In genomic region chr1:220430059-220430458, GRCh38 we compare ENCODE assay signal across 23 cellular contexts.
DNase-seq lines count a peak whose midpoint lies in the region; ATAC-seq, FAIRE-seq and TF ChIP-seq lines count a peak whose summit lies in the region.
"Had no signal": no experiment of that assay in that cellular context is flagged by ENCODE, and none has a peak within 500 bp of the region (broad histone marks: within the 10 kb centered on the region; RNA-seq: fewer than 3 reads in every experiment).

No MANE protein-coding gene starts in this region.

- no peaks in the 10 kb centered on the region for H3K9me3 Mint-ChIP-seq in activated T-cell treated with anti-CD3 and anti-CD28 coated beads, Interleukin-2, amount 50 U/mL, for 24 hours
- H3K9me3 Mint-ChIP-seq: T-helper 2 cell treated with Interferon-gamma antibody and Interleukin-4, amounts not matched to agents 5 μg/mL and 100 μg/mL, for 36 hours had no signal

- H3K4me3 ChIP-seq in cardiac muscle cell (no peak overlapping the region), mammary epithelial cell (replicated peaks in 1 of 3; ENCODE audit: insufficient read depth in 1 of 3, low read depth in 2 of 3, low read length in 3 of 3) (no peak overlapping the region), kidney epithelial cell (ENCODE audit: low read depth, low read length) (no peak overlapping the region)
- H3K4me3 ChIP-seq: dorsolateral prefrontal cortex, gastrocnemius medialis, GM12878, HAP-1, skin epidermis had no signal

- no peak overlapping the region for H3K4me3 Mint-ChIP-seq in activated T-cell treated with anti-CD3 and anti-CD28 coated beads, Interleukin-2, amount 50 U/mL, for 24 hours
- H3K4me3 Mint-ChIP-seq: activated naive CD8-positive, alpha-beta T cell; T-helper 2 cell treated with Interferon-gamma antibody and Interleukin-4, amounts not matched to agents 5 μg/mL and 100 μg/mL, for 36 hours had no signal

- H3K9ac ChIP-seq in mammary epithelial cell (ENCODE audit: insufficient read depth, low read length), result no peak overlapping the region

- H3K4me2 ChIP-seq in mammary epithelial cell (ENCODE audit: insufficient read depth, low read depth, low read length), result no peak overlapping the region

- DNase-seq in cardiac muscle cell (ENCODE audit: low read depth in 1 of 2, low spot score in 1 of 2) (peak; percentile 9 to 67), cardiac septum (ENCODE audit: low spot score) (no peak), mammary epithelial cell (peak; percentile 24), kidney epithelial cell (ENCODE audit: low read depth) (peak; percentile 28), urothelium cell line (ENCODE audit: low spot score) (peak; percentile 40), NCI-H446 (lab: John Stamatoyannopoulos, UW) (no peak)
- DNase-seq in activated T-cell treated with anti-CD3 and anti-CD28 coated beads, Interleukin-2, amount 50 U/mL, for 24 hours, result no peak
- DNase-seq: activated CD8-positive, alpha-beta memory T cell treated with anti-CD3 and anti-CD28 coated beads for 24 hours; DMS 273 treated with DMSO at 0.1 percent for 48 hours; dorsolateral prefrontal cortex; erythroblast; gastrocnemius medialis; GF-D8; NCI-H748 treated with DMSO at 0.1 percent for 48 hours; stimulated activated CD4-positive, alpha-beta T cell treated with anti-CD3 and anti-CD28 coated beads, Interleukin-4, amount 100 ng/mL, for 24 hours had no signal

- FAIRE-seq in urothelium cell line (lab: Jason Lieb, UNC), result no peak
- FAIRE-seq: GM12878 had no signal

- H3K79me2 ChIP-seq in mammary epithelial cell (ENCODE audit: insufficient read depth, low read length), result no peaks in the 10 kb centered on the region

- intact Hi-C loops in cardiac septum (cut with DNase I) (no loop called here), mammary epithelial cell (cut with micrococcal nuclease) (no loop called here)

- CTCF ChIA-PET in mammary epithelial cell (lab: Charles Lee; ENCODE audit: low non-redundant PET), result interaction anchor here (0.6 kb wide), 1 partner anchor 142 kb away, joined by 3 read pairs; no protein-coding TSS in a partner anchor

- no peaks in the 10 kb centered on the region for H4K20me1 ChIP-seq in mammary epithelial cell (ENCODE audit: insufficient read depth, low read length)

- no peak overlapping the region for H3K27ac Mint-ChIP-seq in activated T-cell treated with anti-CD3 and anti-CD28 coated beads, Interleukin-2, amount 50 U/mL, for 24 hours
- H3K27ac Mint-ChIP-seq: activated naive CD8-positive, alpha-beta T cell; T-helper 2 cell treated with Interferon-gamma antibody and Interleukin-4, amounts not matched to agents 5 μg/mL and 100 μg/mL, for 36 hours had no signal

- peak overlapping the region; percentile 32 for H2AFZ ChIP-seq in mammary epithelial cell (ENCODE audit: low read depth, low read length)

- no peaks in the 10 kb centered on the region for H3K36me3 Mint-ChIP-seq in activated T-cell treated with anti-CD3 and anti-CD28 coated beads, Interleukin-2, amount 50 U/mL, for 24 hours (ENCODE audit: low read depth)
- H3K36me3 Mint-ChIP-seq: activated naive CD8-positive, alpha-beta T cell had no signal

- H3K36me3 ChIP-seq in cardiac muscle cell (no peaks in the 10 kb centered on the region), mammary epithelial cell (ENCODE audit: insufficient read depth, low read length) (no peaks in the 10 kb centered on the region), kidney epithelial cell (ENCODE audit: control insufficient read depth, insufficient read depth, low read length) (no peaks in the 10 kb centered on the region)
- H3K36me3 ChIP-seq: gastrocnemius medialis, HAP-1 had no signal

- peaks cover 5% of the 10 kb centered on the region for H3K4me1 ChIP-seq in cardiac muscle cell (ENCODE audit: low read depth)
- H3K4me1 ChIP-seq in mammary epithelial cell (ENCODE audit: insufficient read depth, low read length), result peaks cover 8% of the 10 kb centered on the region
- H3K4me1 ChIP-seq: gastrocnemius medialis, HAP-1 had no signal

- dilution Hi-C loops in mammary epithelial cell (cut with HindIII; ENCODE audit: low sequenced_read_pairs), result no loop called here

- in situ Hi-C loops in mammary epithelial cell (cut with MboI; ENCODE audit: low sequenced_read_pairs in 2 of 2), result no loop called here

- no peak for TF ChIP-seq CTCF in cardiac muscle cell (IDR thresholded peaks at IDR 0.05; ENCODE audit: low read depth, low read length)
- TF ChIP-seq CTCF in mammary epithelial cell (conservative IDR thresholded peaks at IDR 0.05 in 1 of 2, IDR thresholded peaks at IDR 0.05 in 1 of 2; ENCODE audit: extremely low read depth in 1 of 2, insufficient read depth in 1 of 2, low read depth in 1 of 2, low read length in 2 of 2), result peak in 1 of 2 donors; percentile 3
- no peak for TF ChIP-seq CTCF in kidney epithelial cell (IDR thresholded peaks at IDR 0.05; ENCODE audit: insufficient read depth, low read length, poor library complexity, severe bottlenecking)

- H3K27me3 Mint-ChIP-seq in activated T-cell treated with anti-CD3 and anti-CD28 coated beads, Interleukin-2, amount 50 U/mL, for 24 hours, result peaks cover 22% of the 10 kb centered on the region

- H3K9me3 ChIP-seq in cardiac muscle cell (ENCODE audit: low read depth) (no peaks in the 10 kb centered on the region), mammary epithelial cell (replicated peaks; ENCODE audit: insufficient read depth, low read length) (no peaks in the 10 kb centered on the region)
- H3K9me3 ChIP-seq: gastrocnemius medialis, HAP-1 had no signal

- H3K27me3 ChIP-seq in cardiac muscle cell, result no peaks in the 10 kb centered on the region
- no peaks in the 10 kb centered on the region for H3K27me3 ChIP-seq in mammary epithelial cell (ENCODE audit: insufficient read depth, low read length)
- no peaks in the 10 kb centered on the region for H3K27me3 ChIP-seq in kidney epithelial cell (ENCODE audit: control insufficient read depth, insufficient read depth, low read length)
- H3K27me3 ChIP-seq: gastrocnemius medialis had no signal

- H3K27ac ChIP-seq in cardiac muscle cell (no peak overlapping the region), mammary epithelial cell (ENCODE audit: insufficient read depth, low read depth, low read length) (no peak overlapping the region)
- H3K27ac ChIP-seq: C4-2B, dorsolateral prefrontal cortex, gastrocnemius medialis, skin epidermis had no signal

- no TSS peak for BruUV-seq in mammary epithelial cell (replicated peaks; lab: Mats Ljungman, UMichigan)

- no peak for ATAC-seq in HG03442 (IDR thresholded peaks at IDR 0.05; ENCODE audit: unreplicated experiment)
- ATAC-seq: activated CD4-positive, CD25-positive, alpha-beta regulatory T cell treated with anti-CD3 and anti-CD28 coated beads, Interleukin-2, amount 50 U/mL, for 24 hours; gastrocnemius medialis; GM12878 had no signal

- H3K4me1 Mint-ChIP-seq in activated T-cell treated with anti-CD3 and anti-CD28 coated beads, Interleukin-2, amount 50 U/mL, for 24 hours (ENCODE audit: low read depth), result peaks cover 5% of the 10 kb centered on the region

Comparison
In these comparisons a context has a peak if more than half of its experiments do, and no peak if none do; other contexts are left out.
1. DNase-seq: peak in cardiac muscle cell (2 of 2), mammary epithelial cell (single experiment), kidney epithelial cell (single experiment) and urothelium cell line (single experiment); none in cardiac septum (single experiment), activated T-cell treated with anti-CD3 and anti-CD28 coated beads, Interleukin-2, amount 50 U/mL, for 24 hours (single experiment) and NCI-H446 (0 of 2).